ENCODE assay signal across 7 cellular contexts in the genomic region with DNA sequence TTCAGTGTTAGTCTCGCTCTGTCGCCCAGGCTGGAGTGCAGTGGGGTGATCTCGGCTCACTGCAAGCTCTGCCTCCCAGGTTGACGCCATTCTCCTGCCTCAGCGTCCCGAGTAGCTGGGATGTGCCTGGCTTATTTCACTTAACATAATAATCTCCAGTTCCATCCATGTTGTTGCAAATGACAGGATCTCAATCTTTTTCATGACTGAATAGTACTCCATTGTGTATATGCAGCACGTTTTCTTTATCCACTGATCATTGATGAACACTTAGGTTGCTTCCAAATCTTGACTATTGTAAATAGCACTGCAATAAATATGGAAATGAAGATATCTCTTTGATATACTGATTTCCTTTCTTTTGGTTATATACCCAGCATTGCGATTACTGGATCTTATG. TPM values are rescaled to one million over a fixed set of nuclear protein-coding genes. Genes with fewer than 3 reads are reported as not detected.
DNase-seq lines count a peak whose midpoint lies in the region; ATAC-seq, FAIRE-seq and TF ChIP-seq lines count a peak whose summit lies in the region.
"Not testable (repeated sequence)": the region's sequence is repeated elsewhere in the genome, so short reads cannot be mapped to it uniquely, and the experiment has no call there.

No MANE protein-coding gene starts in this region.

- not testable (repeated sequence) for DNase-seq in A549 (ENCODE audit: low read depth in 1 of 2, low spot score in 1 of 2); astrocyte (ENCODE audit: low read depth); K562 (ENCODE audit: extremely low read depth in 1 of 4, low spot score in 3 of 4); chondrocyte (ENCODE audit: low spot score); neural progenitor cell (ENCODE audit: low spot score); stimulated activated effector memory CD8-positive, alpha-beta T cell treated with anti-CD3 and anti-CD28 coated beads, Interleukin-12 subunit alpha, Interleukin-12 subunit beta, amount 100 ng/mL, for 72 hours (ENCODE audit: low spot score in 2 of 2)

- H3K27ac Mint-ChIP-seq in astrocyte (ENCODE audit: unreplicated experiment) (peak overlapping the region; percentile 59), chondrocyte (ENCODE audit: unreplicated experiment) (peak overlapping the region; percentile 17)
- H3K27ac Mint-ChIP-seq in neural progenitor cell, result not testable (repeated sequence)
- H3K27ac Mint-ChIP-seq in stimulated activated effector memory CD8-positive, alpha-beta T cell treated with anti-CD3 and anti-CD28 coated beads, Interleukin-12 subunit alpha, Interleukin-12 subunit beta, amount 100 ng/mL, for 72 hours, result peak overlapping the region; percentile 32

- WGBS in A549 (ENCODE audit: missing lambda C conversion rate), result 75% methylated on average over 8 of the region's 8 CpGs
- 71% methylated on average over 8 of the region's 8 CpGs for WGBS in K562 (ENCODE audit: insufficient coverage, low coverage, missing lambda C conversion rate)

- H3K27me3 Mint-ChIP-seq in astrocyte (ENCODE audit: low read depth, unreplicated experiment); chondrocyte (ENCODE audit: low read depth): not testable (repeated sequence)
- peaks cover 10% of the 10 kb centered on the region for H3K27me3 Mint-ChIP-seq in neural progenitor cell (ENCODE audit: insufficient read depth, low read depth)

- FAIRE-seq in A549 (lab: Jason Lieb, UNC); astrocyte (lab: Jason Lieb, UNC); K562 (lab: Jason Lieb, UNC): not testable (repeated sequence)

- H2AFZ ChIP-seq in astrocyte (ENCODE audit: low read depth, low read length); K562 (ENCODE audit: low read depth, low read length); neural progenitor cell (replicated peaks): not testable (repeated sequence)

- H3K4me3 ChIP-seq in A549; HEK293 (ENCODE audit: low read depth, low read length); astrocyte (ENCODE audit: insufficient read depth, low read depth, low read length); K562; neural progenitor cell: not testable (repeated sequence)

- H3K36me3 Mint-ChIP-seq in astrocyte (ENCODE audit: low read depth, unreplicated experiment); chondrocyte (ENCODE audit: low read depth); neural progenitor cell; stimulated activated effector memory CD8-positive, alpha-beta T cell treated with anti-CD3 and anti-CD28 coated beads, Interleukin-12 subunit alpha, Interleukin-12 subunit beta, amount 100 ng/mL, for 72 hours: not testable (repeated sequence)

- not testable (repeated sequence) for TF ChIP-seq RAD21 in A549 (conservative IDR thresholded peaks at IDR 0.05 in 1 of 2, IDR thresholded peaks at IDR 0.05 in 1 of 2); K562 (CRISPR knock-in tag; conservative IDR thresholded peaks at IDR 0.05 in 1 of 2, IDR thresholded peaks at IDR 0.05 in 1 of 2)

- H3F3A ChIP-seq in neural progenitor cell (ENCODE audit: low read depth), result not testable (repeated sequence)

- not testable (repeated sequence) for H3K4me1 ChIP-seq in A549; HEK293 (ENCODE audit: control insufficient read depth, insufficient read depth, low read length); astrocyte (ENCODE audit: insufficient read depth, low read length); neural progenitor cell
- H3K4me1 ChIP-seq in K562 (replicated peaks in 1 of 2; ENCODE audit: control insufficient read depth in 2 of 2, insufficient read depth in 2 of 2, low read length in 2 of 2), result peaks cover 8 to 11% of the 10 kb centered on the region in 2 experiments

- H4K20me1 ChIP-seq in astrocyte (ENCODE audit: insufficient read depth, low read length); K562 (replicated peaks; ENCODE audit: control insufficient read depth, insufficient read depth, low read length); neural progenitor cell (ENCODE audit: low read depth): not testable (repeated sequence)

- not testable (repeated sequence) for H3K79me2 ChIP-seq in astrocyte (ENCODE audit: insufficient read depth, low read length); K562 (ENCODE audit: control insufficient read depth, insufficient read depth, low read length); neural progenitor cell (ENCODE audit: low read depth)

- CTCF ChIA-PET in A549 (lab: Yijun Ruan, JAX), result interaction anchor here (3.9 kb wide), 1 partner anchor 9 kb away, joined by 20 read pairs; the partner anchor contains the start of gene RNF216
- CTCF ChIA-PET in HEK293 (lab: Yijun Ruan, JAX), result interaction anchor here (0.7 kb wide), 1 partner anchor 9 kb away, joined by 3 read pairs; the partner anchor contains the start of gene RNF216
- CTCF ChIA-PET in K562 (lab: Yijun Ruan, JAX; ENCODE audit: low intra/inter-chr PET ratio), result not testable (repeated sequence)

- TF ChIP-seq POLR2A in A549 (IDR thresholded peaks at IDR 0.05; ENCODE audit: low read length); K562 (conservative IDR thresholded peaks at IDR 0.05): not testable (repeated sequence)

- H3K36me3 ChIP-seq in HEK293 (ENCODE audit: control insufficient read depth in 2 of 2, insufficient read depth in 1 of 2, low read length in 2 of 2); astrocyte (ENCODE audit: insufficient read depth, low read length); K562 (ENCODE audit: control insufficient read depth, insufficient read depth, low read length); neural progenitor cell: not testable (repeated sequence)

- not testable (repeated sequence) for TF ChIP-seq CTCF in A549 (IDR thresholded peaks at IDR 0.05); HEK293 (tag by site-specific recombination; IDR thresholded peaks at IDR 0.05); astrocyte (IDR thresholded peaks at IDR 0.05; ENCODE audit: insufficient read depth, low read depth, low read length); K562 (IDR thresholded peaks at IDR 0.05 in 2 of 3, conservative IDR thresholded peaks at IDR 0.05 in 1 of 3; ENCODE audit: insufficient read depth in 2 of 3, low read depth in 1 of 3, low read length in 3 of 3); chondrocyte (IDR thresholded peaks at IDR 0.05); neural progenitor cell (IDR thresholded peaks at IDR 0.05)

- H3K4me2 ChIP-seq in A549; astrocyte (ENCODE audit: low read length); K562 (ENCODE audit: insufficient read depth, low read length); neural progenitor cell: not testable (repeated sequence)

- not testable (repeated sequence) for H3K9ac ChIP-seq in astrocyte (ENCODE audit: low read length); K562 (ENCODE audit: insufficient read depth in 1 of 2, low read depth in 2 of 2, low read length in 2 of 2); neural progenitor cell

- BruUV-seq in K562 (replicated peaks; lab: Mats Ljungman, UMichigan), result not testable (repeated sequence)

- intact Hi-C loops in K562 (cut with micrococcal nuclease), result not testable (repeated sequence)

- H3K4me1 Mint-ChIP-seq in astrocyte (ENCODE audit: low read depth, unreplicated experiment); chondrocyte (ENCODE audit: low read depth); neural progenitor cell; stimulated activated effector memory CD8-positive, alpha-beta T cell treated with anti-CD3 and anti-CD28 coated beads, Interleukin-12 subunit alpha, Interleukin-12 subunit beta, amount 100 ng/mL, for 72 hours: not testable (repeated sequence)

- not testable (repeated sequence) for H3K27me3 ChIP-seq in astrocyte (ENCODE audit: insufficient read depth, low read length); K562 (ENCODE audit: control insufficient read depth in 2 of 2, insufficient read depth in 2 of 2, low read length in 2 of 2); neural progenitor cell

- not testable (repeated sequence) for H3K4me3 Mint-ChIP-seq in astrocyte (ENCODE audit: unreplicated experiment); chondrocyte (ENCODE audit: unreplicated experiment); stimulated activated effector memory CD8-positive, alpha-beta T cell treated with anti-CD3 and anti-CD28 coated beads, Interleukin-12 subunit alpha, Interleukin-12 subunit beta, amount 100 ng/mL, for 72 hours
- peak overlapping the region; percentile 0 for H3K4me3 Mint-ChIP-seq in neural progenitor cell

- ATAC-seq in A549; K562; stimulated activated effector memory CD8-positive, alpha-beta T cell treated with anti-CD3 and anti-CD28 coated beads, Interleukin-12 subunit alpha, Interleukin-12 subunit beta, amount 100 ng/mL, for 72 hours: not testable (repeated sequence)

- H3K9me3 ChIP-seq in A549; HEK293 (ENCODE audit: control insufficient read depth, insufficient read depth, low read depth, low read length); astrocyte (ENCODE audit: insufficient read depth, low read depth, low read length); K562 (replicated peaks; ENCODE audit: control insufficient read depth, insufficient read depth, low read depth, low read length); neural progenitor cell (ENCODE audit: low read depth): not testable (repeated sequence)

- in situ Hi-C loops in K562 (cut with MboI), result not testable (repeated sequence)

- TF ChIP-seq EP300 in A549 (IDR thresholded peaks at IDR 0.05); K562 (IDR thresholded peaks at IDR 0.05; ENCODE audit: low read length): not testable (repeated sequence)

- POLR2A ChIA-PET in A549 (lab: Yijun Ruan, JAX); HEK293 (lab: Yijun Ruan, JAX); K562 (lab: Yijun Ruan, JAX): not testable (repeated sequence)

- H3K27ac ChIP-seq in A549; HEK293 (ENCODE audit: extremely low read depth, low read depth, low read length); astrocyte (ENCODE audit: low read depth, low read length); K562 (ENCODE audit: extremely low read depth, low read depth, low read length); neural progenitor cell: not testable (repeated sequence)

- not testable (repeated sequence) for H3K9me3 Mint-ChIP-seq in astrocyte (ENCODE audit: unreplicated experiment); chondrocyte (ENCODE audit: low read depth); neural progenitor cell; stimulated activated effector memory CD8-positive, alpha-beta T cell treated with anti-CD3 and anti-CD28 coated beads, Interleukin-12 subunit alpha, Interleukin-12 subunit beta, amount 100 ng/mL, for 72 hours

- H3K9me1 ChIP-seq in K562 (ENCODE audit: control insufficient read depth, insufficient read depth, low read length), result not testable (repeated sequence)

RNA-seq across cellular contexts. Expression of gene RNF216, which starts 9.0 kb away (rescaled TPM):
- polyA plus RNA-seq in A549 (2011; rRNA removed) (32.3 and 32.8 TPM in 2 replicates), A549 (2017; fragmentation: RNase III; extraction: RNeasy Plus Mini Kit Qiagen cat#74134 plus additional on column Dnase treatment) (22.3 to 23.1 TPM (median 22.5 TPM) in 3 replicates), K562 (2011; rRNA removed) (31.3 and 35.0 TPM in 2 replicates), K562 (2014; fragmentation: Illumina TruSeq; extraction: Trizol) (24.7 and 25.5 TPM in 2 replicates), K562 (2014; fragmentation: Nextera tagmentation; extraction: Ambion mirVana) (1 to 10 TPM; 5.0 to 8.8 TPM), K562 (2014; rRNA removed) (28.6 and 32.1 TPM in 2 replicates)
- 14.7 and 17.8 TPM in 2 replicates for polyA plus RNA-seq in A549 (2012; cell fraction: cytosol; rRNA removed)
- 30.8 and 34.8 TPM in 2 replicates for polyA plus RNA-seq in A549 (2012; cell fraction: nucleus; rRNA removed)
- polyA minus RNA-seq in A549 (2011; rRNA and poly(A)+ RNA removed), result 39.2 and 39.6 TPM in 2 replicates
- total RNA-seq in astrocyte (45.1 and 46.8 TPM in 2 replicates), K562 (2014; rRNA removed) (18.9 and 19.1 TPM in 2 replicates), K562 (2014; rRNA removed; fragmentation: Illumina TruSeq; extraction: Trizol) (23.4 and 24.0 TPM in 2 replicates), K562 (2015; rRNA removed; fragmentation: Illumina TruSeq; extraction: Trizol) (25.5 and 27.0 TPM in 2 replicates), K562 (2021) (30.6 and 31.5 TPM in 2 replicates), chondrocyte (45.4 to 46.9 TPM (median 46.5 TPM) in 3 replicates), neural progenitor cell (ENCODE audit: low replicate concordance) (32.6 and 32.9 TPM in 2 replicates)
- 121 and 161 TPM in 2 replicates for total RNA-seq in K562 (2011; cell fraction: chromatin; rRNA removed; ENCODE audit: low replicate concordance)
- total RNA-seq in K562 (2011; cell fraction: nucleolus; rRNA removed), result 71.5 and 73.4 TPM in 2 replicates
- total RNA-seq in K562 (2011; cell fraction: nucleoplasm; rRNA removed), result 64.7 and 80.1 TPM in 2 replicates
- polyA plus RNA-seq in K562 (2011; cell fraction: cytosol; rRNA removed), result 17.2 and 17.8 TPM in 2 replicates
- polyA plus RNA-seq in K562 (2011; cell fraction: nucleus; rRNA removed), result 91.1 and 92.7 TPM in 2 replicates
- 19.2 and 26.1 TPM in 2 replicates for polyA plus RNA-seq in K562 (2012)
- 48.7 and 53.2 TPM in 2 replicates for polyA minus RNA-seq in K562 (2011; rRNA and poly(A)+ RNA removed)
- polyA minus RNA-seq in K562 (2011; cell fraction: cytosol; rRNA and poly(A)+ RNA removed), result 20.9 and 22.3 TPM in 2 replicates
- polyA minus RNA-seq in K562 (2011; cell fraction: nucleus; rRNA and poly(A)+ RNA removed), result 38.4 and 70.9 TPM in 2 replicates
